8 cellular contexts compared by ENCODE assay signal in the genomic region with DNA sequence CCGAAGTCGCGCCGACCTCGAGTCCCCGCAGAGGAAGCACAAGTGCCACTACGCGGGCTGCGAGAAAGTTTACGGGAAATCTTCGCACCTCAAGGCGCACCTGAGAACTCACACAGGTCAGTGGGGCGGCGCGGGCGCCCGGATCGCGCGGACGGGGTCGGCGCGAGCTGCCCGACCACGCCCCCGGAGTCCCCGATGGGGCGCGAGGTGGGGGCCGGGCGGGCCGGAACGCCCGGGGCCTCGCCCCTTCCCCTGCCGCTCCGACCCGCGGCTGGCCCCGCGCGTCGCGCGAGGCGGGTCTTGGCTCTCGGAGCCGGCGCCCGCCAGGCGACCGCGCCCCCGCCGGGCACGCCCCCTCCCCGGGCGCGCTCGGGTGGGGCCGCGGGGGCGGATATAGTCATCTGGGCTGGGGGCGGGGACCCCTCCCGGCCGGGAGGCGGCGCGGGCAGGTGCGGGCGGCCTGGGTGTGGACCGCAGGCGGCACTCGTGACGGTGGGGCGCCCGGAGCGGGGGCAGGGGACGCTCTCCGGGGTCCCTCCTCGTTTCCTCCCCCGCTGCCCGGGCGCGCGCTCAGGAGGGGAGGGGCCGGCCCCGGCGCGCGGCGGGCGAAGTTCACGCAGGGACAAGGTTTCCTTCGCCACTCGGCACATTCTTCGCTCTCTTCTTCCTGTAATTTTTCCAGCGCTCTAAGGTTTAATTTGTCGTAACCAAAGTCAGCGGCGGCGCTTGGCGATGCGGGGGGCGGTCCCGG. TPM values are rescaled to one million over a fixed set of nuclear protein-coding genes. Genes with fewer than 3 reads are reported as not detected.
A peak's percentile ranks its signal among the peaks of the same experiment; 100 is the strongest.
DNase-seq lines count a peak whose midpoint lies in the region; FAIRE-seq and TF ChIP-seq lines count a peak whose summit lies in the region.

No MANE protein-coding gene starts in this region.

- TF ChIP-seq CTCF in colonic mucosa (IDR thresholded peaks at IDR 0.05) (no peak), liver (IDR thresholded peaks at IDR 0.05; ENCODE audit: low read depth, low read length, missing input control) (no peak)

- H3K4me3 ChIP-seq in MG63: peak overlapping the region; percentile 71
- peak overlapping the region; percentile 88 for H3K4me3 ChIP-seq in colonic mucosa
- H3K4me3 ChIP-seq in liver (ENCODE audit: low read depth in 1 of 3, low read length in 3 of 3): peak overlapping the region; percentile 61 to 86 (median 72)

- H3K9me3 ChIP-seq in MG63 (no peaks in the 10 kb centered on the region), colonic mucosa (no peaks in the 10 kb centered on the region), liver (ENCODE audit: control insufficient read depth in 4 of 4, low read length in 3 of 4) (no peaks in the 10 kb centered on the region)

- H3K27me3 ChIP-seq in MG63 (no peaks in the 10 kb centered on the region), colonic mucosa (no peaks in the 10 kb centered on the region), liver (ENCODE audit: control insufficient read depth in 4 of 4, insufficient read depth in 4 of 4, low read length in 3 of 4) (no peaks in the 10 kb centered on the region)

- H3K9ac ChIP-seq in colonic mucosa (ENCODE audit: low read depth in 2 of 2, low read length in 2 of 2) (peak overlapping the region; percentile 96), liver (ENCODE audit: low read depth in 1 of 2, low read length in 2 of 2) (peak overlapping the region; percentile 60 to 74)

- FAIRE-seq in RCC 7860 (lab: Jason Lieb, UNC): no peak

- under 1% methylated on average over 106 of the region's 107 CpGs for WGBS in liver

- no peak for TF ChIP-seq RAD21 in liver (IDR thresholded peaks at IDR 0.05)

- H3K36me3 ChIP-seq in MG63: no peaks in the 10 kb centered on the region
- no peaks in the 10 kb centered on the region for H3K36me3 ChIP-seq in colonic mucosa
- H3K36me3 ChIP-seq in liver (ENCODE audit: control insufficient read depth in 4 of 4, insufficient read depth in 3 of 4, low read depth in 1 of 4, low read length in 3 of 4): no peaks in the 10 kb centered on the region

- H3K27ac ChIP-seq in colonic mucosa (peak overlapping the region; percentile 100), liver (ENCODE audit: low read depth in 1 of 2, low read length in 2 of 2) (peak overlapping the region; percentile 91 to 95)

- intact Hi-C loops in colonic mucosa (cut with DNase I): loop anchor here (5.0 to 10.0 kb wide), 3 partner anchors 53 to 157 kb away; no protein-coding TSS in a partner anchor

- H3K4me1 ChIP-seq in colonic mucosa: peaks cover 16% of the 10 kb centered on the region
- H3K4me1 ChIP-seq in liver (ENCODE audit: control insufficient read depth in 4 of 4, insufficient read depth in 4 of 4, low read length in 3 of 4): peaks cover 19 to 53% (median 44%) of the 10 kb centered on the region in 4 donors

- DNase-seq in DMS53 (lab: John Stamatoyannopoulos, UW) (peak; percentile 77), DMS53 treated with DMSO at 0.1 percent for 48 hours (lab: John Stamatoyannopoulos, UW; ENCODE audit: unreplicated experiment) (no peak), MG63 (peak; percentile 71), colonic mucosa (peak; percentile 80), RCC 7860 (ENCODE audit: low spot score) (no peak)
- DNase-seq in activated CD4-positive, CD25-positive, alpha-beta regulatory T cell treated with anti-CD3 and anti-CD28 coated beads, Interleukin-2, amount 50 U/mL, for 72 hours: peak; percentile 72
- peak; percentile 43 to 65 (median 60) for DNase-seq in stimulated activated CD4-positive, alpha-beta T cell treated with anti-CD3 and anti-CD28 coated beads, TNF-alpha, amount 100 ng/mL, for 1 hour (ENCODE audit: low read depth in 3 of 3, low spot score in 1 of 3)

TF ChIP-seq in liver, 16 proteins besides CTCF, POLR2A, EP300 and RAD21:
- TF ChIP-seq HNF4A (conservative IDR thresholded peaks at IDR 0.05): no peak
- peak in 1 of 2 donors; percentile 15 for TF ChIP-seq EGR1 (IDR thresholded peaks at IDR 0.05; ENCODE audit: low read depth in 2 of 2)
- peak in 1 of 2 donors; percentile 23 for TF ChIP-seq RXRA (IDR thresholded peaks at IDR 0.05)
TF ChIP-seq in liver: peak in this region for 2.

RNA-seq across cellular contexts. Expression of a gene that starts 1.2 kb away (rescaled TPM):
- total RNA-seq in MG63 (2014; rRNA removed; shearing (Covaris generic); ENCODE audit: low replicate concordance): 39.1 and 47.2 TPM in 2 replicates
- total RNA-seq in colonic mucosa (10 to 100 TPM; 68.9 to 92.3 TPM), liver (10 to 100 TPM; 64.6 to 77.1 TPM)
- 10 to 100 TPM; 17.4 to 50.5 TPM for polyA plus RNA-seq in liver

Comparison
In these comparisons a context has a peak if more than half of its experiments do, and no peak if none do; other contexts are left out.
1. DNase-seq: peak in DMS53 (single experiment), MG63 (single experiment), activated CD4-positive, CD25-positive, alpha-beta regulatory T cell treated with anti-CD3 and anti-CD28 coated beads, Interleukin-2, amount 50 U/mL, for 72 hours (single experiment), colonic mucosa (single experiment) and stimulated activated CD4-positive, alpha-beta T cell treated with anti-CD3 and anti-CD28 coated beads, TNF-alpha, amount 100 ng/mL, for 1 hour (3 of 3); none in DMS53 treated with DMSO at 0.1 percent for 48 hours (single experiment) and RCC 7860 (single experiment).
2. Peak in every context shown above with its lines, with median percentiles within 50 percentile points of each other: H3K4me3 ChIP-seq.